10 cellular contexts compared by ENCODE assay signal in genomic region chr12:104182144-104182543, GRCh38. TPM values are rescaled to one million over a fixed set of nuclear protein-coding genes. Genes with fewer than 3 reads are reported as not detected.
A peak's percentile ranks its signal among the peaks of the same experiment; 100 is the strongest.
DNase-seq lines count a peak whose midpoint lies in the region; ATAC-seq and TF ChIP-seq lines count a peak whose summit lies in the region.
"Had no signal": no experiment of that assay in that cellular context is flagged by ENCODE, and none has a peak within 500 bp of the region (broad histone marks: within the 10 kb centered on the region; RNA-seq: fewer than 3 reads in every experiment).

No MANE protein-coding gene starts in this region.

- H3K4me1 Mint-ChIP-seq in activated naive CD8-positive, alpha-beta T cell treated with anti-CD3 and anti-CD28 coated beads, Interleukin-2, amount 10 ng/mL, durations not matched to agents 7 days and 5 days, result peaks cover 16% of the 10 kb centered on the region
- peaks cover 11% of the 10 kb centered on the region for H3K4me1 Mint-ChIP-seq in activated naive CD8-positive, alpha-beta T cell treated with anti-CD3 and anti-CD28 coated beads for 36 hours

- H3K4me3 ChIP-seq in fibroblast of mammary gland (ENCODE audit: control insufficient read depth, low read depth, low read length), result no peak overlapping the region
- H3K4me3 ChIP-seq: hepatocyte had no signal

- POLR2A ChIA-PET in activated naive CD8-positive, alpha-beta T cell treated with anti-CD3 and anti-CD28 coated beads, Interleukin-2, amount 10 ng/mL, durations not matched to agents 7 days and 5 days (lab: Charles Lee), result interaction anchor here (0.7 kb wide), 1 partner anchor 247 kb away, joined by 3 read pairs; no protein-coding TSS in a partner anchor

- H3K4me3 Mint-ChIP-seq in activated naive CD8-positive, alpha-beta T cell treated with anti-CD3 and anti-CD28 coated beads, Interleukin-2, amount 10 ng/mL, durations not matched to agents 7 days and 5 days, result no peak overlapping the region
- no peak overlapping the region for H3K4me3 Mint-ChIP-seq in activated naive CD8-positive, alpha-beta T cell treated with anti-CD3 and anti-CD28 coated beads for 36 hours
- H3K4me3 Mint-ChIP-seq: IgD-negative memory B cell had no signal

- TF ChIP-seq CTCF in fibroblast of mammary gland (conservative IDR thresholded peaks at IDR 0.05; ENCODE audit: control insufficient read depth, insufficient read depth, low read depth, low read length) (no peak), omental fat pad (IDR thresholded peaks at IDR 0.05) (no peak)

- peaks cover 8% of the 10 kb centered on the region for H3K27me3 Mint-ChIP-seq in activated naive CD8-positive, alpha-beta T cell treated with anti-CD3 and anti-CD28 coated beads, Interleukin-2, amount 10 ng/mL, durations not matched to agents 7 days and 5 days
- peaks cover 18% of the 10 kb centered on the region for H3K27me3 Mint-ChIP-seq in activated naive CD8-positive, alpha-beta T cell treated with anti-CD3 and anti-CD28 coated beads for 36 hours

- no peak for DNase-seq in activated naive CD8-positive, alpha-beta T cell treated with anti-CD3 and anti-CD28 coated beads, Interleukin-2, amount 10 ng/mL, durations not matched to agents 7 days and 5 days
- no peak for DNase-seq in activated naive CD8-positive, alpha-beta T cell treated with anti-CD3 and anti-CD28 coated beads for 36 hours
- peak; percentile 97 for DNase-seq in fibroblast of mammary gland (ENCODE audit: low read depth)
- DNase-seq in omental fat pad (ENCODE audit: low spot score), result no peak
- DNase-seq in activated CD4-positive, alpha-beta T cell treated with anti-CD3 and anti-CD28 coated beads for 48 hours, result no peak
- DNase-seq in SW480 (ENCODE audit: low spot score), result no peak
- no peak for DNase-seq in NCI-H128 (lab: John Stamatoyannopoulos, UW; ENCODE audit: unreplicated experiment)
- DNase-seq in HuH-7.5 (ENCODE audit: low spot score), result no peak

- ATAC-seq in activated naive CD8-positive, alpha-beta T cell treated with anti-CD3 and anti-CD28 coated beads, Interleukin-2, amount 10 ng/mL, durations not matched to agents 7 days and 5 days (ENCODE audit: low read depth), result no peak
- ATAC-seq in omental fat pad (ENCODE audit: low FRiP score), result peak; percentile 4

- peaks cover 2% of the 10 kb centered on the region for H3K36me3 Mint-ChIP-seq in activated naive CD8-positive, alpha-beta T cell treated with anti-CD3 and anti-CD28 coated beads, Interleukin-2, amount 10 ng/mL, durations not matched to agents 7 days and 5 days
- no peaks in the 10 kb centered on the region for H3K36me3 Mint-ChIP-seq in activated naive CD8-positive, alpha-beta T cell treated with anti-CD3 and anti-CD28 coated beads for 36 hours

- peak overlapping the region; percentile 9 for H3K27ac Mint-ChIP-seq in activated naive CD8-positive, alpha-beta T cell treated with anti-CD3 and anti-CD28 coated beads, Interleukin-2, amount 10 ng/mL, durations not matched to agents 7 days and 5 days
- H3K27ac Mint-ChIP-seq in activated naive CD8-positive, alpha-beta T cell treated with anti-CD3 and anti-CD28 coated beads for 36 hours, result no peak overlapping the region
- H3K27ac Mint-ChIP-seq: IgD-negative memory B cell had no signal

- peaks cover 7% of the 10 kb centered on the region for H3K9me3 Mint-ChIP-seq in activated naive CD8-positive, alpha-beta T cell treated with anti-CD3 and anti-CD28 coated beads, Interleukin-2, amount 10 ng/mL, durations not matched to agents 7 days and 5 days
- H3K9me3 Mint-ChIP-seq in activated naive CD8-positive, alpha-beta T cell treated with anti-CD3 and anti-CD28 coated beads for 36 hours, result no peaks in the 10 kb centered on the region

RNA-seq across cellular contexts. Expression of gene TXNRD1, which starts 33.4 kb away (rescaled TPM):
- 10 to 100 TPM; 89.0 to 89.5 TPM for total RNA-seq in activated naive CD8-positive, alpha-beta T cell treated with anti-CD3 and anti-CD28 coated beads, Interleukin-2, amount 10 ng/mL, durations not matched to agents 7 days and 5 days
- total RNA-seq in activated naive CD8-positive, alpha-beta T cell treated with anti-CD3 and anti-CD28 coated beads for 36 hours, result 100 to 1,000 TPM; 120 to 125 TPM
- 100 to 1,000 TPM; 170 to 313 (median 247) TPM for total RNA-seq in omental fat pad

RNA-seq across cellular contexts. Expression of gene NFYB, which starts 44.1 kb away (rescaled TPM):
- 10 to 100 TPM; 24.8 to 28.5 TPM for total RNA-seq in activated naive CD8-positive, alpha-beta T cell treated with anti-CD3 and anti-CD28 coated beads, Interleukin-2, amount 10 ng/mL, durations not matched to agents 7 days and 5 days
- total RNA-seq in activated naive CD8-positive, alpha-beta T cell treated with anti-CD3 and anti-CD28 coated beads for 36 hours, result 10 to 100 TPM; 30.6 to 32.3 TPM
- 10 to 100 TPM; 25.9 to 47.8 (median 33.8) TPM for total RNA-seq in omental fat pad
